8 cellular contexts compared by ENCODE assay signal in genomic region chr7:8131694-8132605, GRCh38.
DNase-seq lines count a peak whose midpoint lies in the region; ATAC-seq lines count a peak whose summit lies in the region.

No MANE protein-coding gene starts in this region.

- no peaks in the 10 kb centered on the region for H3K36me3 ChIP-seq in effector memory CD4-positive, alpha-beta T cell (ENCODE audit: control insufficient read depth, insufficient read depth, low read length)

- no peaks in the 10 kb centered on the region for H3K27me3 ChIP-seq in effector memory CD4-positive, alpha-beta T cell (replicated peaks; ENCODE audit: control insufficient read depth, insufficient read depth, low read length, poor library complexity, severe bottlenecking)

- no peaks in the 10 kb centered on the region for H3K9me3 ChIP-seq in effector memory CD4-positive, alpha-beta T cell (ENCODE audit: control insufficient read depth, low read length)

- DNase-seq in effector memory CD4-positive, alpha-beta T cell = peak; percentile 18 to 56 (median 42)
- DNase-seq in amygdala (lab: John Stamatoyannopoulos, UW) (no peak), COLO829 (ENCODE audit: low spot score) (no peak), 8988T (no peak)

- H3K4me1 ChIP-seq in effector memory CD4-positive, alpha-beta T cell (ENCODE audit: control insufficient read depth, insufficient read depth, low read length, poor library complexity, severe bottlenecking) = peaks cover 68% of the 10 kb centered on the region

- H3K4me3 ChIP-seq in effector memory CD4-positive, alpha-beta T cell (ENCODE audit: insufficient read depth, low read depth, low read length, poor library complexity, severe bottlenecking) = peak overlapping the region; percentile 1

- peak overlapping the region; percentile 75 for H3K27ac ChIP-seq in effector memory CD4-positive, alpha-beta T cell (ENCODE audit: insufficient read depth, low read length, poor library complexity, severe bottlenecking)

- ATAC-seq in GM18498 (IDR thresholded peaks at IDR 0.05; ENCODE audit: unreplicated experiment) (peak; percentile 65), GM21381 (IDR thresholded peaks at IDR 0.05; ENCODE audit: unreplicated experiment) (peak; percentile 49), HG03469 (IDR thresholded peaks at IDR 0.05; ENCODE audit: unreplicated experiment) (peak; percentile 26)
- no peak for ATAC-seq in activated CD4-positive, CD25-positive, alpha-beta regulatory T cell treated with anti-CD3 and anti-CD28 coated beads, Interleukin-2, amount 50 U/mL, for 24 hours

Comparison
In these comparisons a context has a peak if more than half of its experiments do, and no peak if none do; other contexts are left out.
1. ATAC-seq: peak in GM18498 (single experiment), GM21381 (single experiment) and HG03469 (single experiment); none in activated CD4-positive, CD25-positive, alpha-beta regulatory T cell treated with anti-CD3 and anti-CD28 coated beads, Interleukin-2, amount 50 U/mL, for 24 hours (0 of 2).
2. DNase-seq: peak in effector memory CD4-positive, alpha-beta T cell (3 of 3); none in amygdala (0 of 56), COLO829 (single experiment) and 8988T (single experiment).